ENCODE assay signal across 20 cellular contexts in the genomic region with DNA sequence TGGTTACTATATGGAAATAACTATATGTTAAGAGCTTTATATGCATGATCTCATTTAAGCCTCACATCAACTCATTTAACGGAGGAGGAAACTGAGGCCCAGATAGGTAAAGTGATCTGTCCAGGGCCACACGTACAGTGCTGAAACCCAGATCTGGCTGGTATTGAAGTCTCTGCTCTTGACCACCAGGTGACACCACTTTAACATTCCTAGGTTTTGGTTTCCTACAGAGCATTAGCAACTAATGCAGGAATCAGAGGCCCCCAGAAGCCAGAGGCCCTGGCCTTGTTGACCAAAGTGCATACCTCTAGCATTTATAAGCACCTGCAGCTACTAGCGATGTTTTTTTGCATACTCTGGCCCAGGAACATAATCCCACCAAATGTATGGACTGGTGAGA. TPM values are rescaled to one million over a fixed set of nuclear protein-coding genes. Genes with fewer than 3 reads are reported as not detected.
DNase-seq lines count a peak whose midpoint lies in the region; ATAC-seq, FAIRE-seq and TF ChIP-seq lines count a peak whose summit lies in the region.
"Had no signal": no experiment of that assay in that cellular context is flagged by ENCODE, and none has a peak within 500 bp of the region (broad histone marks: within the 10 kb centered on the region; RNA-seq: fewer than 3 reads in every experiment).

No MANE protein-coding gene starts in this region.

- DNase-seq in mammary epithelial cell (no peak), breast epithelium (ENCODE audit: low spot score in 2 of 2) (no peak), RWPE2 (ENCODE audit: low spot score) (no peak), fibroblast of villous mesenchyme (ENCODE audit: low read depth) (no peak), transverse colon (no peak), pancreas (no peak), coronary artery (ENCODE audit: low spot score) (no peak), NCI-H1105 treated with DMSO at 0.1 percent for 48 hours (lab: John Stamatoyannopoulos, UW) (no peak)
- DNase-seq: activated CD4-positive, alpha-beta T cell treated with anti-CD3 and anti-CD28 coated beads, Interleukin-2, amount 10 ng/mL, durations not matched to agents 7 days and 5 days; activated naive CD8-positive, alpha-beta T cell treated with anti-CD3 and anti-CD28 coated beads, Interleukin-2, amount 50 U/mL, for 24 hours; CD8-positive, alpha-beta T cell; GDM1; NCI-H1092 treated with DMSO at 0.1 percent for 48 hours; psoas muscle; spleen; stimulated activated naive B cell treated with anti-CD40 and anti-IgM and Interleukin-4, amounts not matched to agents 10 μg/mL and 1 μg/mL and 100 μg/mL, for 72 hours had no signal

- H3K4me3 ChIP-seq in mammary epithelial cell (replicated peaks in 1 of 3; ENCODE audit: insufficient read depth in 1 of 3, low read depth in 2 of 3, low read length in 3 of 3) (no peak overlapping the region), breast epithelium (no peak overlapping the region), RWPE2 (ENCODE audit: severe bottlenecking) (no peak overlapping the region), fibroblast of villous mesenchyme (ENCODE audit: low read depth, low read length) (no peak overlapping the region), transverse colon (no peak overlapping the region), pancreas (no peak overlapping the region), coronary artery (no peak overlapping the region)
- H3K4me3 ChIP-seq: K562, psoas muscle, SJSA1, spleen had no signal

- H4K20me1 ChIP-seq in mammary epithelial cell (ENCODE audit: insufficient read depth, low read length), result no peaks in the 10 kb centered on the region

- FAIRE-seq in pancreas (lab: Jason Lieb, UNC), result no peak
- FAIRE-seq: K562 had no signal

- H3K79me2 ChIP-seq in mammary epithelial cell (ENCODE audit: insufficient read depth, low read length), result no peaks in the 10 kb centered on the region

- H3K9ac ChIP-seq in mammary epithelial cell (ENCODE audit: insufficient read depth, low read length), result no peak overlapping the region

- in situ Hi-C loops in mammary epithelial cell (cut with MboI; ENCODE audit: low sequenced_read_pairs in 2 of 2) (no loop called here), transverse colon (cut with MboI; ENCODE audit: low pct_ligation_motif_present in 1 of 4, low pct_unique_long_range_greater_than_20kb in 1 of 4, low sequenced_read_pairs in 3 of 4) (no loop called here)

- dilution Hi-C loops in mammary epithelial cell (cut with HindIII; ENCODE audit: low sequenced_read_pairs), result no loop called here

- H3K9me3 ChIP-seq in mammary epithelial cell (replicated peaks; ENCODE audit: insufficient read depth, low read length) (no peaks in the 10 kb centered on the region), breast epithelium (no peaks in the 10 kb centered on the region), RWPE2 (ENCODE audit: severe bottlenecking) (no peaks in the 10 kb centered on the region), transverse colon (no peaks in the 10 kb centered on the region), pancreas (no peaks in the 10 kb centered on the region)
- H3K9me3 ChIP-seq: psoas muscle, SJSA1, spleen had no signal

- intact Hi-C loops in mammary epithelial cell (cut with micrococcal nuclease) (no loop called here), breast epithelium (cut with DNase I; ENCODE audit: low total_unique reads) (no loop called here), transverse colon (cut with DNase I; ENCODE audit: low total_unique reads) (no loop called here), pancreas (cut with DNase I) (no loop called here)

- no TSS peak for BruUV-seq in mammary epithelial cell (replicated peaks; lab: Mats Ljungman, UMichigan)

- H3K27me3 ChIP-seq in mammary epithelial cell (ENCODE audit: insufficient read depth, low read length) (no peaks in the 10 kb centered on the region), breast epithelium (no peaks in the 10 kb centered on the region), RWPE2 (ENCODE audit: insufficient read depth, poor library complexity, severe bottlenecking) (no peaks in the 10 kb centered on the region), transverse colon (no peaks in the 10 kb centered on the region), pancreas (no peaks in the 10 kb centered on the region)
- H3K27me3 ChIP-seq: SJSA1, spleen had no signal

- 72% methylated on average over 3 of the region's 3 CpGs for WGBS in mammary epithelial cell (ENCODE audit: low coverage, missing lambda C conversion rate)
- WGBS in transverse colon (ENCODE audit: low coverage in 1 of 2), 2 donors, result 95% methylated on average over 3 of the region's 3 CpGs; no CpG with 5 or more reads in 1 of the 2 donors
- WGBS in pancreas, 2 donors, result 93 to 94% methylated on average over 3 of the region's 3 CpGs

- H3K4me1 ChIP-seq in mammary epithelial cell (ENCODE audit: insufficient read depth, low read length), result no peaks in the 10 kb centered on the region
- H3K4me1 ChIP-seq in breast epithelium, result no peaks in the 10 kb centered on the region
- H3K4me1 ChIP-seq in RWPE2 (ENCODE audit: insufficient read depth, poor library complexity, severe bottlenecking), result no peaks in the 10 kb centered on the region
- H3K4me1 ChIP-seq in transverse colon, result peaks cover 0 to 2% (median 0%) of the 10 kb centered on the region in 4 donors
- no peaks in the 10 kb centered on the region for H3K4me1 ChIP-seq in pancreas
- H3K4me1 ChIP-seq: SJSA1 had no signal

- TF ChIP-seq CTCF in mammary epithelial cell (conservative IDR thresholded peaks at IDR 0.05 in 1 of 2, IDR thresholded peaks at IDR 0.05 in 1 of 2; ENCODE audit: extremely low read depth in 1 of 2, insufficient read depth in 1 of 2, low read depth in 1 of 2, low read length in 2 of 2) (peak; percentile 9 to 11), breast epithelium (IDR thresholded peaks at IDR 0.05) (no peak), RWPE2 (IDR thresholded peaks at IDR 0.05; ENCODE audit: poor library complexity, severe bottlenecking) (peak; percentile 26), fibroblast of villous mesenchyme (IDR thresholded peaks at IDR 0.05; ENCODE audit: insufficient read depth, low read depth, low read length) (peak; percentile 24), transverse colon (IDR thresholded peaks at IDR 0.05) (peak in 3 of 5 experiments; percentile 9 to 17 (median 13)), pancreas (IDR thresholded peaks at IDR 0.05) (no peak), coronary artery (IDR thresholded peaks at IDR 0.05) (no peak)

- H3K36me3 ChIP-seq in mammary epithelial cell (ENCODE audit: insufficient read depth, low read length) (peaks cover 2% of the 10 kb centered on the region), breast epithelium (peaks cover 9% of the 10 kb centered on the region), RWPE2 (ENCODE audit: low read depth) (peaks cover 59% of the 10 kb centered on the region), transverse colon (peaks cover 0 to 28% (median 9%) of the 10 kb centered on the region in 4 donors), pancreas (peaks cover 0 to 14% (median 0%) of the 10 kb centered on the region in 3 donors)

- ATAC-seq in RWPE2 (ENCODE audit: low read depth) (0 out of 3 replicates have a peak, but pooled peaks have one; percentile 42), pancreas (no peak)
- ATAC-seq: activated naive CD8-positive, alpha-beta T cell treated with anti-CD3 and anti-CD28 coated beads, Interleukin-2, amount 50 U/mL, for 24 hours; CD8-positive, alpha-beta T cell; K562; psoas muscle; stimulated activated naive B cell treated with anti-CD40 and anti-IgM and Interleukin-4, amounts not matched to agents 10 μg/mL and 1 μg/mL and 100 μg/mL, for 72 hours had no signal

- no peak overlapping the region for H3K4me2 ChIP-seq in mammary epithelial cell (ENCODE audit: insufficient read depth, low read depth, low read length)

- no peak for TF ChIP-seq EP300 in transverse colon (IDR thresholded peaks at IDR 0.05; ENCODE audit: low read depth)

- H3K27ac ChIP-seq in mammary epithelial cell (ENCODE audit: insufficient read depth, low read depth, low read length), result no peak overlapping the region
- H3K27ac ChIP-seq in breast epithelium, result no peak overlapping the region
- H3K27ac ChIP-seq in RWPE2 (ENCODE audit: poor library complexity, severe bottlenecking), result no peak overlapping the region
- no peak overlapping the region for H3K27ac ChIP-seq in transverse colon
- no peak overlapping the region for H3K27ac ChIP-seq in pancreas
- H3K27ac ChIP-seq in coronary artery, result no peak overlapping the region
- H3K27ac ChIP-seq: epithelial cell of prostate, psoas muscle, SJSA1, spleen had no signal

- H2AFZ ChIP-seq in mammary epithelial cell (ENCODE audit: low read depth, low read length), result no peak overlapping the region

- CTCF ChIA-PET in mammary epithelial cell (lab: Charles Lee; ENCODE audit: low non-redundant PET), result no interaction called here

- TF ChIP-seq POLR2A in breast epithelium (IDR thresholded peaks at IDR 0.05) (no peak), transverse colon (IDR thresholded peaks at IDR 0.05) (no peak)

RNA-seq across cellular contexts. Expression of a gene that starts 12.9 kb away (rescaled TPM):
- total RNA-seq in mammary epithelial cell, result 100 to 1,000 TPM; 176 to 484 TPM
- 25.9 TPM for polyA plus RNA-seq in mammary epithelial cell
- polyA minus RNA-seq in mammary epithelial cell, result 123 TPM
- total RNA-seq in breast epithelium, result 100 to 1,000 TPM in 2 of 3 donors, 1 to 10 TPM in 1; 6.9 to 146 (median 135) TPM
- 50.1 and 50.3 TPM in 2 replicates for total RNA-seq in fibroblast of villous mesenchyme
- 100 to 1,000 TPM; 124 to 283 (median 210) TPM for total RNA-seq in transverse colon
- total RNA-seq in pancreas, result 10 to 100 TPM; 21.1 to 34.9 (median 27.7) TPM
- 10 to 100 TPM; 20.5 to 25.2 TPM for polyA plus RNA-seq in pancreas

RNA-seq across cellular contexts. Expression of a gene that starts 39.2 kb away (rescaled TPM):
- 10 to 100 TPM; 29.2 to 47.3 TPM for total RNA-seq in mammary epithelial cell
- polyA plus RNA-seq in mammary epithelial cell, result 26.3 TPM
- polyA minus RNA-seq in mammary epithelial cell, result 18.2 TPM
- total RNA-seq in breast epithelium, result 10 to 100 TPM; 32.8 to 42.6 (median 38.3) TPM
- 34.5 and 35.0 TPM in 2 replicates for total RNA-seq in fibroblast of villous mesenchyme
- 10 to 100 TPM; 18.5 to 52.4 (median 32.3) TPM for total RNA-seq in transverse colon
- 10 to 100 TPM in 5 of 6 donors, 1 to 10 TPM in 1; 9.5 to 19.6 (median 14.0) TPM for total RNA-seq in pancreas
- 10 to 100 TPM in 1 of 2 donors, 1 to 10 TPM in 1; 9.4 to 18.9 TPM for polyA plus RNA-seq in pancreas

RNA-seq across cellular contexts. Expression of a gene that starts 58.9 kb away (rescaled TPM):
- total RNA-seq in mammary epithelial cell, result not detected
- not detected for polyA plus RNA-seq in mammary epithelial cell
- not detected for polyA minus RNA-seq in mammary epithelial cell
- not detected for total RNA-seq in breast epithelium
- total RNA-seq in fibroblast of villous mesenchyme, result 0.32 and 0.43 TPM in 2 replicates
- not detected for total RNA-seq in transverse colon
- not detected for total RNA-seq in pancreas
- polyA plus RNA-seq in pancreas, result under 1 TPM in 1 of 2 donors, not detected in 1; 0.02 TPM
- total RNA-seq: activated CD4-positive, alpha-beta T cell treated with anti-CD3 and anti-CD28 coated beads, Interleukin-2, amount 10 ng/mL, durations not matched to agents 7 days and 5 days; CD8-positive, alpha-beta T cell; psoas muscle; SJSA1; spleen; urinary bladder had no signal
- polyA plus RNA-seq: psoas muscle, spleen, urinary bladder had no signal

Comparison
In these comparisons a context has a peak if more than half of its experiments do, and no peak if none do; other contexts are left out.
1. CTCF ChIP-seq: peak in mammary epithelial cell (2 of 2), RWPE2 (single experiment), fibroblast of villous mesenchyme (single experiment) and transverse colon (3 of 5); none in breast epithelium (0 of 3), pancreas (0 of 4) and coronary artery (single experiment).